In genomic region chr3:106078635-106079034, GRCh38 we compare ENCODE assay signal across 28 cellular contexts.
"Had no signal": no experiment of that assay in that cellular context is flagged by ENCODE, and none has a peak within 500 bp of the region (broad histone marks: within the 10 kb centered on the region; RNA-seq: fewer than 3 reads in every experiment).

No MANE protein-coding gene starts in this region.

- H3K36me3 Mint-ChIP-seq: naive B cell; natural killer cell treated with Interleukin-12 subunit alpha and Interleukin-12 subunit beta and Interleukin-15 and Interleukin-18, amount 100 ng/mL, for 72 hours; stimulated activated naive B cell treated with anti-CD40 and anti-IgM and Interleukin-4, amounts not matched to agents 10 μg/mL and 1 μg/mL and 100 μg/mL, for 72 hours had no signal

- FAIRE-seq: keratinocyte, pancreas had no signal

- H3K27ac ChIP-seq: left lung, lower lobe of right lung, pancreas, prostate gland, stomach, testis, thyroid gland, transverse colon, upper lobe of left lung had no signal

- H3K27me3 Mint-ChIP-seq: naive B cell; natural killer cell treated with Interleukin-12 subunit alpha and Interleukin-12 subunit beta and Interleukin-15 and Interleukin-18, amount 100 ng/mL, for 72 hours; stimulated activated naive B cell treated with anti-CD40 and anti-IgM and Interleukin-4, amounts not matched to agents 10 μg/mL and 1 μg/mL and 100 μg/mL, for 72 hours had no signal

- H3K9me3 ChIP-seq: left lung, lower lobe of right lung, pancreas, prostate gland, stomach, testis, thyroid gland, transverse colon, upper lobe of left lung had no signal

- H3K4me3 ChIP-seq: left lung, lower lobe of right lung, pancreas, prostate gland, smooth muscle cell, stomach, testis, thyroid gland, transverse colon, upper lobe of left lung had no signal

- H3K4me2 ChIP-seq: smooth muscle cell had no signal

- H3K36me3 ChIP-seq: left lung, lower lobe of right lung, pancreas, prostate gland, stomach, thyroid gland, transverse colon, upper lobe of left lung had no signal

- H3K27me3 ChIP-seq: left lung, pancreas, stomach, testis, thyroid gland, transverse colon, upper lobe of left lung had no signal

- H3K4me1 ChIP-seq: left lung, lower lobe of right lung, pancreas, prostate gland, testis, thyroid gland, transverse colon, upper lobe of left lung had no signal

- ATAC-seq: left cardiac atrium; left lung; lower lobe of right lung; natural killer cell treated with Interleukin-12 subunit alpha and Interleukin-12 subunit beta and Interleukin-15 and Interleukin-18, amount 100 ng/mL, for 72 hours; pancreas; right cardiac atrium; stimulated activated naive B cell treated with anti-CD40 and anti-IgM and Interleukin-4, amounts not matched to agents 10 μg/mL and 1 μg/mL and 100 μg/mL, for 72 hours; stimulated activated naive CD8-positive, alpha-beta T cell treated with anti-CD3 and anti-CD28 coated beads, Interleukin-15, Interleukin-2, amounts not matched to agents 100 U/mL and 50 U/mL, for 24 hours had no signal

- H3K27ac Mint-ChIP-seq: mesothelial cell of epicardium; stimulated activated naive B cell treated with anti-CD40 and anti-IgM and Interleukin-4, amounts not matched to agents 10 μg/mL and 1 μg/mL and 100 μg/mL, for 72 hours had no signal

- DNase-seq: hippocampal formation; kidney glomerular epithelial cell; left cardiac atrium; left lung; lower lobe of right lung; mammary epithelial cell; mesendoderm; naive B cell; pancreas; posterior cingulate gyrus; retina; right cardiac atrium; stimulated activated CD4-positive, alpha-beta T cell treated with anti-CD3 and anti-CD28 coated beads, Interleukin-1b, Interleukin-23, amount 100 ng/mL, for 48 hours; stimulated activated CD4-positive, alpha-beta T cell treated with anti-CD3 and anti-CD28 coated beads, Interleukin-2, amount 100 ng/mL, for 48 hours; stimulated activated CD4-positive, alpha-beta T cell treated with anti-CD3 and anti-CD28 coated beads, Interleukin-4, amount 100 ng/mL, for 4 hours; stimulated activated CD8-positive, alpha-beta memory T cell treated with anti-CD3 and anti-CD28 coated beads, Interleukin-4, amount 100 ng/mL, for 48 hours; stimulated activated naive B cell treated with anti-CD40 and anti-IgM and Interleukin-4, amounts not matched to agents 10 μg/mL and 1 μg/mL and 100 μg/mL, for 72 hours; stimulated activated naive CD8-positive, alpha-beta T cell treated with anti-CD3 and anti-CD28 coated beads, Interleukin-15, Interleukin-2, amounts not matched to agents 100 U/mL and 50 U/mL, for 24 hours; stomach; testis; thyroid gland; transverse colon; upper lobe of left lung had no signal

- H3K4me3 Mint-ChIP-seq: mesothelial cell of epicardium; naive B cell; natural killer cell treated with Interleukin-12 subunit alpha and Interleukin-12 subunit beta and Interleukin-15 and Interleukin-18, amount 100 ng/mL, for 72 hours; stimulated activated naive B cell treated with anti-CD40 and anti-IgM and Interleukin-4, amounts not matched to agents 10 μg/mL and 1 μg/mL and 100 μg/mL, for 72 hours had no signal
